In genomic region chr5:1827410-1828397, GRCh38 we compare ENCODE assay signal across 9 cellular contexts. TPM values are rescaled to one million over a fixed set of nuclear protein-coding genes. Genes with fewer than 3 reads are reported as not detected.
DNase-seq lines count a peak whose midpoint lies in the region; ATAC-seq and TF ChIP-seq lines count a peak whose summit lies in the region.
"Had no signal": no experiment of that assay in that cellular context is flagged by ENCODE, and none has a peak within 500 bp of the region (broad histone marks: within the 10 kb centered on the region; RNA-seq: fewer than 3 reads in every experiment).

No MANE protein-coding gene starts in this region.

- ATAC-seq in GM21737 (IDR thresholded peaks at IDR 0.05; ENCODE audit: unreplicated experiment) (peak; percentile 59), left lung (peak; percentile 74), GM21390 (IDR thresholded peaks at IDR 0.05; ENCODE audit: unreplicated experiment) (no peak)

- H3K27me3 Mint-ChIP-seq in CD4-positive, alpha-beta memory T cell: no peaks in the 10 kb centered on the region
- peaks cover 4% of the 10 kb centered on the region for H3K27me3 Mint-ChIP-seq in activated T-cell treated with anti-CD3 and anti-CD28 coated beads, Interleukin-2, amount 50 U/mL, for 24 hours

- no peaks in the 10 kb centered on the region for H3K36me3 ChIP-seq in CD4-positive, alpha-beta memory T cell (ENCODE audit: insufficient read depth, low read length)
- H3K36me3 ChIP-seq in left lung: peaks cover 0 to 32% of the 10 kb centered on the region in 2 donors
- H3K36me3 ChIP-seq: brain microvascular endothelial cell had no signal

- intact Hi-C loops in CD4-positive, alpha-beta memory T cell (cut with micrococcal nuclease): no loop called here
- intact Hi-C loops in left lung (cut with DNase I): no loop called here

- POLR2A ChIA-PET in CD4-positive, alpha-beta memory T cell (lab: Charles Lee; ENCODE audit: partially characterized antibody): no interaction called here

- no peak overlapping the region for H3K27ac ChIP-seq in CD4-positive, alpha-beta memory T cell (ENCODE audit: low read depth, low read length)
- H3K27ac ChIP-seq in left lung: no peak overlapping the region
- H3K27ac ChIP-seq: brain microvascular endothelial cell had no signal

- H3K4me1 ChIP-seq in CD4-positive, alpha-beta memory T cell (ENCODE audit: insufficient read depth, low read length): no peaks in the 10 kb centered on the region
- no peaks in the 10 kb centered on the region for H3K4me1 ChIP-seq in left lung

- no peaks in the 10 kb centered on the region for H3K9me3 Mint-ChIP-seq in CD4-positive, alpha-beta memory T cell
- no peaks in the 10 kb centered on the region for H3K9me3 Mint-ChIP-seq in activated T-cell treated with anti-CD3 and anti-CD28 coated beads, Interleukin-2, amount 50 U/mL, for 24 hours

- peak overlapping the region in 4 of 8 donors; percentile 28 to 67 (median 44) for H3K4me3 Mint-ChIP-seq in CD4-positive, alpha-beta memory T cell
- no peak overlapping the region for H3K4me3 Mint-ChIP-seq in activated T-cell treated with anti-CD3 and anti-CD28 coated beads, Interleukin-2, amount 50 U/mL, for 24 hours

- no peaks in the 10 kb centered on the region for H3K9me3 ChIP-seq in CD4-positive, alpha-beta memory T cell (ENCODE audit: control insufficient read depth in 1 of 2, low read length in 2 of 2)
- no peaks in the 10 kb centered on the region for H3K9me3 ChIP-seq in left lung

- CTCF ChIA-PET in CD4-positive, alpha-beta memory T cell (lab: Charles Lee; ENCODE audit: partially characterized antibody): no interaction called here

- H3K27ac Mint-ChIP-seq in CD4-positive, alpha-beta memory T cell: peak overlapping the region in 1 of 7 donors; percentile 57
- no peak overlapping the region for H3K27ac Mint-ChIP-seq in activated T-cell treated with anti-CD3 and anti-CD28 coated beads, Interleukin-2, amount 50 U/mL, for 24 hours

- no peaks in the 10 kb centered on the region for H3K4me1 Mint-ChIP-seq in CD4-positive, alpha-beta memory T cell
- peaks cover 4% of the 10 kb centered on the region for H3K4me1 Mint-ChIP-seq in activated T-cell treated with anti-CD3 and anti-CD28 coated beads, Interleukin-2, amount 50 U/mL, for 24 hours (ENCODE audit: low read depth)

- DNase-seq in CD4-positive, alpha-beta memory T cell: peak in 4 of 5 donors; percentile 9 to 36 (median 18)
- DNase-seq in activated T-cell treated with anti-CD3 and anti-CD28 coated beads, Interleukin-2, amount 50 U/mL, for 24 hours: peak; percentile 50
- DNase-seq in left lung: peak in 1 of 2 donors; percentile 49
- DNase-seq in stimulated activated naive CD4-positive, alpha-beta T cell treated with Interleukin-2 at 50 U/mL for 16 hours (lab: John Stamatoyannopoulos, UW): no peak
- DNase-seq in nucleus accumbens (lab: John Stamatoyannopoulos, UW): no peak
- DNase-seq in COLO668 (lab: John Stamatoyannopoulos, UW; ENCODE audit: unreplicated experiment): no peak
- DNase-seq: brain microvascular endothelial cell had no signal

- H3K36me3 Mint-ChIP-seq in CD4-positive, alpha-beta memory T cell: peaks cover 4 to 15% of the 10 kb centered on the region in 2 donors
- peaks cover 28% of the 10 kb centered on the region for H3K36me3 Mint-ChIP-seq in activated T-cell treated with anti-CD3 and anti-CD28 coated beads, Interleukin-2, amount 50 U/mL, for 24 hours (ENCODE audit: low read depth)

- H3K4me3 ChIP-seq in CD4-positive, alpha-beta memory T cell (ENCODE audit: low read length in 2 of 2): no peak overlapping the region
- no peak overlapping the region for H3K4me3 ChIP-seq in left lung

- TF ChIP-seq CTCF in left lung (IDR thresholded peaks at IDR 0.05): no peak

- no peaks in the 10 kb centered on the region for H3K27me3 ChIP-seq in CD4-positive, alpha-beta memory T cell (ENCODE audit: insufficient read depth, low read length)
- peaks cover 0 to 20% of the 10 kb centered on the region in 2 donors for H3K27me3 ChIP-seq in left lung

RNA-seq across cellular contexts. Expression of gene NDUFS6, which starts 26.5 kb away (rescaled TPM):
- total RNA-seq in CD4-positive, alpha-beta memory T cell: 10 to 100 TPM; 14.4 to 16.9 TPM
- polyA plus RNA-seq in CD4-positive, alpha-beta memory T cell: 10 to 100 TPM; 60.1 to 79.0 TPM
- total RNA-seq in left lung: 10 to 100 TPM; 26.8 to 29.0 TPM

RNA-seq across cellular contexts. Expression of gene MRPL36, which starts 28.1 kb away (rescaled TPM):
- 10 to 100 TPM; 30.7 to 34.8 TPM for total RNA-seq in CD4-positive, alpha-beta memory T cell
- polyA plus RNA-seq in CD4-positive, alpha-beta memory T cell: 10 to 100 TPM; 74.6 to 85.1 TPM
- 10 to 100 TPM; 35.1 to 38.4 TPM for total RNA-seq in left lung

RNA-seq across cellular contexts. Expression of gene IRX4, which starts 55.0 kb away (rescaled TPM):
- not detected for total RNA-seq in CD4-positive, alpha-beta memory T cell
- not detected for polyA plus RNA-seq in CD4-positive, alpha-beta memory T cell
- total RNA-seq in left lung: not detected

Comparison
In these comparisons a context has a peak if more than half of its experiments do, and no peak if none do; other contexts are left out.
1. DNase-seq: peak in CD4-positive, alpha-beta memory T cell (4 of 5) and activated T-cell treated with anti-CD3 and anti-CD28 coated beads, Interleukin-2, amount 50 U/mL, for 24 hours (single experiment); none in stimulated activated naive CD4-positive, alpha-beta T cell treated with Interleukin-2 at 50 U/mL for 16 hours (single experiment), nucleus accumbens (0 of 56) and COLO668 (single experiment).